In the genomic region with DNA sequence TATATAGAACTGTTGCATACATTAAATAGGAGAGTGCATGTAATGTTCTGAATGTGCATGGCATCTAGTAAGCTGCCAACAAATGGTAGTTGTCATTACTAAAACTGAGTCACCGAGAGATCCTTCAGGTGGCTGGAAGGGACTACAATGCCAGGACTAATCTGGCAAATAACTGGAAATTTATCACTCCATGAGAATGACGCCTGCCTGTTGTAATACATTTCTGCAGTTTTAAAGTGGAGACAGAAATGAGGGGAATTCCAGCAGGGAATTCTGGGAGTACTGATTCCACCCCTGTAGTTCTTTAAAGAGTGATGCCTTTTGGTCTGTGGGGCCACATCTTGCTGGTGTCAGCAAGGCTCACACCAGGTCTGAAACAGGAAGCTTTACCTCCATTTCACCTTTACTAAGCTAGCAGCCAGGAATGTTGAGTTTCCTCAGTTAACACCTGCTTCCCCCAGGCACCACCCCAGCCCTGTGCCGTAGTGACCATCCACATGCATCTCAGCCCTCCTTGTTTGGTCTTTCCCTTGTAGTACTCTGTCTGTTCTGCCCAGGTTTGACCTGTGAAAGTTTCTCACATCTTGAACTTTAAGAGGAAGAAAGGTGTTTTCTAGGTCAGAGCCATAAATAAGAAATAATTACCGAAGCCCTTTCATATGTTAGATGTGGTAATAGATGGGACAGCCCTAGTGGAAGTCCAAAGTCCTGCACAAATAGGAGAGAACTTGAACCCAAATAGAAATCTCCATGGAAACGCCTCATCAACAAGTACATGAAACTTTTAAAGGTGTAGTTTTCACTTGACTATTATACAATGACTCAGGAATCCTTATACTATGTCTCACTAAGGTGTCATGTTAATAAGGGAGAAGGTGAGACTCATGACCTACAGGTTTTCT, we compare ENCODE assay signal across 11 cellular contexts. TPM values are rescaled to one million over a fixed set of nuclear protein-coding genes. Genes with fewer than 3 reads are reported as not detected.
DNase-seq lines count a peak whose midpoint lies in the region; ATAC-seq, FAIRE-seq and TF ChIP-seq lines count a peak whose summit lies in the region.
"Had no signal": no experiment of that assay in that cellular context is flagged by ENCODE, and none has a peak within 500 bp of the region (broad histone marks: within the 10 kb centered on the region; RNA-seq: fewer than 3 reads in every experiment).

No MANE protein-coding gene starts in this region.

- H3K9me2 ChIP-seq in Karpas-422 (replicated peaks; ENCODE audit: insufficient read depth, low read length): no peaks in the 10 kb centered on the region

- H3K9ac ChIP-seq in HepG2 (ENCODE audit: insufficient read depth, low read depth, low read length) (peak overlapping the region; percentile 73), Karpas-422 (ENCODE audit: low read length) (no peak overlapping the region)
- H3K9ac ChIP-seq: BLaER1 had no signal

- DNase-seq in left ventricle myocardium inferior (no peak), Right ventricle myocardium superior (no peak), caudate nucleus (lab: John Stamatoyannopoulos, UW) (no peak), HepG2 (ENCODE audit: low spot score) (peak; percentile 93), NCI-H510A treated with DMSO at 0.1 percent for 48 hours (lab: John Stamatoyannopoulos, UW) (no peak), Karpas-422 (no peak), left ventricle myocardium superior (no peak), NCI-H1048 (lab: John Stamatoyannopoulos, UW) (no peak)

- H4K20me1 ChIP-seq in HepG2 (ENCODE audit: insufficient read depth, low read length): no peaks in the 10 kb centered on the region
- no peaks in the 10 kb centered on the region for H4K20me1 ChIP-seq in Karpas-422 (ENCODE audit: insufficient read depth, low read depth, low read length)

- no peak for TF ChIP-seq RAD21 in HepG2 (CRISPR knock-in tag; IDR thresholded peaks at IDR 0.05)

- no peak for TF ChIP-seq CTCF in left ventricle myocardium inferior (IDR thresholded peaks at IDR 0.05; ENCODE audit: borderline replicate concordance)
- TF ChIP-seq CTCF in HepG2 (CRISPR knock-in tag; IDR thresholded peaks at IDR 0.05): no peak

- ATAC-seq in Right ventricle myocardium superior (ENCODE audit: poor library complexity) (no peak), HepG2 (peak; percentile 81), left ventricle myocardium superior (no peak)
- ATAC-seq: stimulated activated memory B cell treated with anti-CD40 and anti-IgM and Interleukin-4, amounts not matched to agents 10 μg/mL and 1 μg/mL and 100 μg/mL, for 72 hours had no signal

- in situ Hi-C loops in HepG2 (cut with HindIII; ENCODE audit: extremely low pct_ligation_motif_present, low pct_unique_long_range_greater_than_20kb): no loop called here

- H2AFZ ChIP-seq in HepG2 (ENCODE audit: low read length): peak overlapping the region; percentile 46
- H2AFZ ChIP-seq in Karpas-422 (ENCODE audit: low read length): no peak overlapping the region

- H3K79me2 ChIP-seq in HepG2 (ENCODE audit: insufficient read depth, low read length) (no peaks in the 10 kb centered on the region), Karpas-422 (ENCODE audit: low read length) (no peaks in the 10 kb centered on the region)

- H3K9me3 ChIP-seq in left ventricle myocardium inferior (replicated peaks) (no peaks in the 10 kb centered on the region), HepG2 (ENCODE audit: low read length) (no peaks in the 10 kb centered on the region), Karpas-422 (ENCODE audit: low read length) (no peaks in the 10 kb centered on the region)
- H3K9me3 ChIP-seq: BLaER1 had no signal

- POLR2A ChIA-PET in HepG2 (lab: Yijun Ruan, JAX): interaction anchor here (1.7 kb wide), 1 partner anchor 21 kb away, joined by 10 read pairs; no protein-coding TSS in a partner anchor

- no peak for FAIRE-seq in HepG2 (lab: Jason Lieb, UNC)

- peaks cover 51% of the 10 kb centered on the region for H3K4me1 ChIP-seq in left ventricle myocardium inferior
- peaks cover 54% of the 10 kb centered on the region for H3K4me1 ChIP-seq in HepG2 (ENCODE audit: insufficient read depth, low read length)
- H3K4me1 ChIP-seq in Karpas-422 (ENCODE audit: low read length): no peaks in the 10 kb centered on the region
- H3K4me1 ChIP-seq: BLaER1 had no signal

- CTCF ChIA-PET in HepG2 (lab: Yijun Ruan, JAX; ENCODE audit: low intra/inter-chr PET ratio, low total read pairs): no interaction called here

- H3K36me3 ChIP-seq in left ventricle myocardium inferior (peaks cover 40% of the 10 kb centered on the region), HepG2 (replicated peaks in 1 of 2; ENCODE audit: control insufficient read depth in 1 of 2, insufficient read depth in 2 of 2, low read length in 2 of 2) (peaks cover 1 to 7% of the 10 kb centered on the region in 2 experiments; a peak in 3 of 5 replicates), Karpas-422 (ENCODE audit: insufficient read depth, low read length) (no peaks in the 10 kb centered on the region)

- H3K4me2 ChIP-seq in HepG2 (ENCODE audit: low read depth, low read length): peak overlapping the region; percentile 84
- H3K4me2 ChIP-seq in Karpas-422 (ENCODE audit: low read depth, low read length, poor library complexity, severe bottlenecking): no peak overlapping the region
- H3K4me2 ChIP-seq: BLaER1 had no signal

- H3K4me3 ChIP-seq in left ventricle myocardium inferior (no peak overlapping the region), HepG2 (replicated peaks in 1 of 3; ENCODE audit: insufficient read depth in 1 of 3, low read depth in 2 of 3, low read length in 3 of 3) (peak overlapping the region in 1 of 3 experiments; percentile 57; a peak in 3 of 6 replicates), Karpas-422 (ENCODE audit: low read length) (no peak overlapping the region)
- H3K4me3 ChIP-seq: BLaER1 had no signal

- WGBS in HepG2 (ENCODE audit: low lambda C conversion rate): 27% methylated on average over 5 of the region's 5 CpGs

- no peak for TF ChIP-seq POLR2A in HepG2 (IDR thresholded peaks at IDR 0.05; ENCODE audit: insufficient read depth in 1 of 2, low read depth in 2 of 2, low read length in 2 of 2)

- TF ChIP-seq EP300 in HepG2 (IDR thresholded peaks at IDR 0.05; ENCODE audit: low read depth in 2 of 2, low read length in 2 of 2) (peak; percentile 57 to 73; a peak in 2 of 4 replicates), HepG2 (CRISPR knock-in tag; IDR thresholded peaks at IDR 0.05; ENCODE audit: borderline replicate concordance) (0 out of 2 replicates have a peak, but pooled peaks have one; percentile 42)

- TSS peak; percentile 30 for BruUV-seq in HepG2 (replicated peaks; lab: Mats Ljungman, UMichigan)

- intact Hi-C loops in left ventricle myocardium inferior (cut with micrococcal nuclease) (no loop called here), Right ventricle myocardium superior (cut with DNase I) (no loop called here), HepG2 (cut with micrococcal nuclease; ENCODE audit: unreplicated experiment) (loop anchor here (1.0 kb wide), 1 partner anchor 21 kb away; no protein-coding TSS in a partner anchor), left ventricle myocardium superior (cut with micrococcal nuclease) (no loop called here)

- H3K27me3 ChIP-seq in left ventricle myocardium inferior (ENCODE audit: low read depth) (no peaks in the 10 kb centered on the region), HepG2 (ENCODE audit: control insufficient read depth in 1 of 2, insufficient read depth in 2 of 2, low read length in 2 of 2) (no peaks in the 10 kb centered on the region), Karpas-422 (ENCODE audit: low read length) (no peaks in the 10 kb centered on the region)
- H3K27me3 ChIP-seq: BLaER1 had no signal

- H3K27ac ChIP-seq in left ventricle myocardium inferior (replicated peaks): peak overlapping the region; percentile 11
- H3K27ac ChIP-seq in caudate nucleus (ENCODE audit: low read depth, low read length): peak overlapping the region; percentile 41
- peak overlapping the region; percentile 93 for H3K27ac ChIP-seq in HepG2 (ENCODE audit: extremely low read length, insufficient read depth, low read length)
- no peak overlapping the region for H3K27ac ChIP-seq in Karpas-422 (ENCODE audit: low read length)
- H3K27ac ChIP-seq: BLaER1 had no signal

TF ChIP-seq in HepG2, 621 proteins besides CTCF, POLR2A, EP300 and RAD21 (continues in another document):
- TF ChIP-seq BATF2 (CRISPR knock-in tag; IDR thresholded peaks at IDR 0.05): no peak
- TF ChIP-seq ZNF331 (CRISPR knock-in tag; IDR thresholded peaks at IDR 0.05): no peak
- no peak for TF ChIP-seq HNRNPK (IDR thresholded peaks at IDR 0.05; ENCODE audit: low read depth, low read length, poor library complexity, severe bottlenecking)

RNA-seq across cellular contexts. Expression of gene LMOD3, which starts 56.7 kb away (rescaled TPM):
- 154 TPM for total RNA-seq in left ventricle myocardium inferior
- 148 TPM for total RNA-seq in Right ventricle myocardium superior
- not detected in 2 replicates for total RNA-seq in HepG2 (2016; rRNA removed; fragmentation: Illumina TruSeq; extraction: Trizol)
- not detected in 2 replicates for total RNA-seq in HepG2 (2016; cell fraction: cytosol; rRNA removed; fragmentation: Illumina TruSeq; extraction: Trizol; ENCODE audit: low read depth)
- not detected in 2 replicates for total RNA-seq in HepG2 (2016; cell fraction: insoluble cytoplasmic fraction; rRNA removed; fragmentation: Illumina TruSeq; extraction: Trizol)
- total RNA-seq in HepG2 (2016; cell fraction: membrane; rRNA removed; fragmentation: Illumina TruSeq; extraction: Trizol): not detected in 2 replicates
- total RNA-seq in HepG2 (2016; cell fraction: nucleus; rRNA removed; fragmentation: Illumina TruSeq; extraction: Trizol): not detected in 2 replicates
- polyA plus RNA-seq in HepG2 (2011; rRNA removed): not detected in 2 replicates
- not detected in 2 replicates for polyA plus RNA-seq in HepG2 (2011; cell fraction: cytosol; rRNA removed)
- polyA plus RNA-seq in HepG2 (2011; cell fraction: nucleus; rRNA removed): not detected in 2 replicates
- polyA plus RNA-seq in HepG2 (2012): not detected in 2 replicates
- not detected in 2 replicates for polyA plus RNA-seq in HepG2 (2016; cell fraction: cytosol; fragmentation: Illumina TruSeq; extraction: Trizol; ENCODE audit: low read depth)
- polyA plus RNA-seq in HepG2 (2016; cell fraction: insoluble cytoplasmic fraction; fragmentation: Illumina TruSeq; extraction: Trizol; ENCODE audit: low read depth): not detected in 2 replicates
- polyA plus RNA-seq in HepG2 (2016; cell fraction: membrane; fragmentation: Illumina TruSeq; extraction: Trizol; ENCODE audit: low read depth): not detected in 2 replicates
- not detected in 2 replicates for polyA plus RNA-seq in HepG2 (2016; cell fraction: nucleus; fragmentation: Illumina TruSeq; extraction: Trizol; ENCODE audit: insufficient read depth, low read depth)
- not detected in 2 replicates for polyA minus RNA-seq in HepG2 (2011; rRNA and poly(A)+ RNA removed; ENCODE audit: low replicate concordance)
- not detected in 2 replicates for polyA minus RNA-seq in HepG2 (2011; cell fraction: cytosol; rRNA and poly(A)+ RNA removed)
- not detected in 2 replicates for polyA minus RNA-seq in HepG2 (2011; cell fraction: nucleus; rRNA and poly(A)+ RNA removed)
- not detected in 2 replicates for total RNA-seq in Karpas-422 (2014; rRNA removed; shearing (Covaris generic); ENCODE audit: low replicate concordance)
- total RNA-seq in left ventricle myocardium superior: 162 TPM
- total RNA-seq: activated naive CD4-positive, alpha-beta T cell treated with anti-CD3 and anti-CD28 coated beads, Interleukin-2, amount 50 U/mL, for 72 hours had no signal

Comparison
In these comparisons a context has a peak if more than half of its experiments do, and no peak if none do; other contexts are left out.
1. RNA of gene LMOD3, which starts 56.7 kb away (total RNA-seq): 162 TPM in left ventricle myocardium superior (single experiment), 154 TPM in left ventricle myocardium inferior (single experiment) and 148 TPM in Right ventricle myocardium superior (single experiment); not detected in HepG2 and not detected in Karpas-422; every median in the first group is over 100 times any median in the second.